ENCODE assay signal across 8 cellular contexts in genomic region chrX:71492086-71493065, GRCh38. TPM values are rescaled to one million over a fixed set of nuclear protein-coding genes. Genes with fewer than 3 reads are reported as not detected.
DNase-seq lines count a peak whose midpoint lies in the region; ATAC-seq and TF ChIP-seq lines count a peak whose summit lies in the region.

No MANE protein-coding gene starts in this region.

- intact Hi-C loops in PC-9 (cut with micrococcal nuclease; ENCODE audit: unreplicated experiment): loop anchor here (2.0 kb wide), 1 partner anchor 40 kb away; the partner anchor contains the start of gene OGT

- H3K27me3 ChIP-seq in ACC112 (ENCODE audit: insufficient read depth, low read length): no peaks in the 10 kb centered on the region
- H3K27me3 ChIP-seq in PC-9 (ENCODE audit: insufficient read depth, low read depth): no peaks in the 10 kb centered on the region
- peaks cover 25% of the 10 kb centered on the region; the same call in 1 of the 2 replicates for H3K27me3 ChIP-seq in iPS-20b (ENCODE audit: insufficient read depth, low read length)

- BruUV-seq in PC-9 (replicated peaks; lab: Mats Ljungman, UMichigan): no TSS peak

- no peaks in the 10 kb centered on the region for H3K79me2 ChIP-seq in ACC112 (ENCODE audit: control insufficient read depth, insufficient read depth, low read length, unreplicated experiment)
- no peaks in the 10 kb centered on the region for H3K79me2 ChIP-seq in PC-9 (ENCODE audit: low read depth)

- H3K36me3 ChIP-seq in ACC112 (ENCODE audit: insufficient read depth, low read length) (no peaks in the 10 kb centered on the region), PC-9 (ENCODE audit: low read depth) (no peaks in the 10 kb centered on the region), iPS-20b (ENCODE audit: insufficient read depth, low read depth, low read length) (no peaks in the 10 kb centered on the region)

- H3K4me1 ChIP-seq in ACC112 (ENCODE audit: control insufficient read depth, insufficient read depth, low read length, unreplicated experiment) (no peaks in the 10 kb centered on the region), PC-9 (replicated peaks; ENCODE audit: insufficient read depth) (no peaks in the 10 kb centered on the region), iPS-20b (ENCODE audit: insufficient read depth, low read length) (no peaks in the 10 kb centered on the region)

- DNase-seq in PC-9 (peak in 1 of 2 experiments; percentile 25), NCI-H1930 (lab: John Stamatoyannopoulos, UW) (no peak)
- peak; percentile 25 to 58 for DNase-seq in activated naive CD4-positive, alpha-beta T cell treated with anti-CD3 and anti-CD28 coated beads, Interleukin-2, amount 50 U/mL, for 72 hours (ENCODE audit: low spot score in 2 of 2)
- peak; percentile 30 for DNase-seq in stimulated activated CD4-positive, alpha-beta T cell treated with anti-CD3 and anti-CD28 coated beads, Interleukin-1b, Interleukin-23, amount 100 ng/mL, for 48 hours

- ATAC-seq in GM19351 (IDR thresholded peaks at IDR 0.05; ENCODE audit: unreplicated experiment) (peak; percentile 59), HG02571 (IDR thresholded peaks at IDR 0.05; ENCODE audit: unreplicated experiment) (no peak)
- peak; percentile 81 to 83 for ATAC-seq in activated naive CD4-positive, alpha-beta T cell treated with anti-CD3 and anti-CD28 coated beads, Interleukin-2, amount 50 U/mL, for 72 hours

- no peaks in the 10 kb centered on the region for H3K9me3 ChIP-seq in PC-9 (ENCODE audit: insufficient read depth, low read depth)
- no peaks in the 10 kb centered on the region for H3K9me3 ChIP-seq in iPS-20b (ENCODE audit: insufficient read depth, low read depth, low read length)

- peaks cover 0 to 5% of the 10 kb centered on the region in 2 donors for H3K36me3 Mint-ChIP-seq in activated naive CD4-positive, alpha-beta T cell treated with anti-CD3 and anti-CD28 coated beads, Interleukin-2, amount 50 U/mL, for 72 hours

- CTCF ChIA-PET in PC-9 (lab: Charles Lee): no interaction called here

- H3K9me2 ChIP-seq in PC-9 (ENCODE audit: insufficient read depth): no peaks in the 10 kb centered on the region

- H3K27ac ChIP-seq in ACC112 (ENCODE audit: low read depth, low read length): no peak overlapping the region
- H3K27ac ChIP-seq in PC-9: no peak overlapping the region
- H3K27ac ChIP-seq in iPS-20b (ENCODE audit: low read length): no peak overlapping the region

- no peak overlapping the region for H3K9ac ChIP-seq in iPS-20b (ENCODE audit: low read depth, low read length)

- no peaks in the 10 kb centered on the region for H4K20me1 ChIP-seq in PC-9 (ENCODE audit: insufficient read depth)

- H3K9me3 Mint-ChIP-seq in activated naive CD4-positive, alpha-beta T cell treated with anti-CD3 and anti-CD28 coated beads, Interleukin-2, amount 50 U/mL, for 72 hours: no peaks in the 10 kb centered on the region

- POLR2A ChIA-PET in PC-9 (lab: Charles Lee; ENCODE audit: unreplicated experiment): no interaction called here

- H2AFZ ChIP-seq in ACC112 (ENCODE audit: low read length, unreplicated experiment) (peak overlapping the region; percentile 81), PC-9 (peak overlapping the region; percentile 60)

- TF ChIP-seq CTCF in PC-9 (conservative IDR thresholded peaks at IDR 0.05): no peak

- H3K4me2 ChIP-seq in PC-9: peak overlapping the region; percentile 68

- peak overlapping the region; percentile 78 to 89 for H3K27ac Mint-ChIP-seq in activated naive CD4-positive, alpha-beta T cell treated with anti-CD3 and anti-CD28 coated beads, Interleukin-2, amount 50 U/mL, for 72 hours

- H3F3A ChIP-seq in PC-9 (ENCODE audit: insufficient read depth, low read depth): no peaks in the 10 kb centered on the region

- H3K4me3 ChIP-seq in ACC112 (ENCODE audit: low read depth, low read length) (peak overlapping the region; percentile 87), PC-9 (peak overlapping the region; percentile 47; the same call in 1 of the 2 replicates), iPS-20b (ENCODE audit: low read length) (peak overlapping the region; percentile 51; the same call in 1 of the 2 replicates)

RNA-seq across cellular contexts. Expression of gene OGT, which starts 40.5 kb away (rescaled TPM):
- total RNA-seq in PC-9 (2021): 123 and 159 TPM in 2 replicates
- 100 to 1,000 TPM; 362 to 427 TPM for total RNA-seq in activated naive CD4-positive, alpha-beta T cell treated with anti-CD3 and anti-CD28 coated beads, Interleukin-2, amount 50 U/mL, for 72 hours

Comparison
In these comparisons a context has a peak if more than half of its experiments do, and no peak if none do; other contexts are left out.
1. DNase-seq: peak in activated naive CD4-positive, alpha-beta T cell treated with anti-CD3 and anti-CD28 coated beads, Interleukin-2, amount 50 U/mL, for 72 hours (2 of 2) and stimulated activated CD4-positive, alpha-beta T cell treated with anti-CD3 and anti-CD28 coated beads, Interleukin-1b, Interleukin-23, amount 100 ng/mL, for 48 hours (single experiment); none in NCI-H1930 (0 of 2).
2. Peak in every context shown above with its lines, with median percentiles within 50 percentile points of each other: H3K4me3 ChIP-seq.